17 cellular contexts compared by ENCODE assay signal in the genomic region with DNA sequence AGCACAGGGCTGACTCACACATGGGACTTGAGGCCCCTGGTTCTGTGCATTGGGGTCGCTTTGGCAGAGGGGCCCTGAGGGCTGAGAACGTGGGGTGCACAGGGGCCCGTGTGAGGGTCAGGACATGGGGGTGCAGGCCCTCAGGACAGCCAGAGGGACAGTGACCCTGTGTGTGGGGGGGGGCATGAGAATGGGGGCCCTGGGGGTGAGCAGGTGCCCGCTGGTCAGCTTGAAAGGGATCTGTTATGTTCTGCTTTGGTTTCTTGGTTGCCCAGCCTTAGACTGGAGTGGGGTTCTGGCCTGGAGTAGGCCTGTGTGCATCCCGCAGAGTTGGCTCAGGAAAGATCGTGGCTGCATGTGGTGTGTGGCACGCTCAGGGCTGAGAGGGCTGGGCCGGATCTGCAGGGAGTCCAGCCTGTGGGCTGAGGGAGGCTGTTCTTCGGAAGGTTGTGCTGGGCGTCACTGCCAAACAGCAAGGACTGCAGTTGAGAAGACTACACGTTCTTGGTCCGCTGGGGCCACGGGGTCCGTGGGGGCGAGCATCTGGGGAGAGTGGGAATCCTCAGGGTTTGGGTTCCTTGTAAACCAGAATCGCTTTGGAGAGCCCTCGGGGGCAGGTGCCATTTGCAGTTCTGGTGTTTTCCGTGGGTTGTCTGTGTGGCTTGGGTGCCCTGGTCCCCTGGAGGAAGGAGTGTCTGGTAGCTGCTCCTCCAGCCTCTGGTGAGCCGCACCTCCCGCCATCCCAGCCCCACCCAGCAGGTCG. TPM values are rescaled to one million over a fixed set of nuclear protein-coding genes. Genes with fewer than 3 reads are reported as not detected.
DNase-seq lines count a peak whose midpoint lies in the region; ATAC-seq lines count a peak whose summit lies in the region.
"Had no signal": no experiment of that assay in that cellular context is flagged by ENCODE, and none has a peak within 500 bp of the region (broad histone marks: within the 10 kb centered on the region; RNA-seq: fewer than 3 reads in every experiment).

No MANE protein-coding gene starts in this region.

- H2AFZ ChIP-seq in neuronal stem cell (ENCODE audit: low read length): no peak overlapping the region

- no peaks in the 10 kb centered on the region for H3K27me3 Mint-ChIP-seq in activated CD4-positive, alpha-beta memory T cell treated with anti-CD3 and anti-CD28 coated beads for 36 hours
- no peaks in the 10 kb centered on the region for H3K27me3 Mint-ChIP-seq in activated CD4-positive, alpha-beta memory T cell treated with anti-CD3 and anti-CD28 coated beads, Interleukin-2, amount 10 ng/mL, durations not matched to agents 7 days and 5 days
- H3K27me3 Mint-ChIP-seq in T-cell: no peaks in the 10 kb centered on the region
- no peaks in the 10 kb centered on the region for H3K27me3 Mint-ChIP-seq in dendritic cell treated with granulocyte-macrophage colony-stimulating factor and Interleukin-4, amounts not matched to agents 40 ng/mL and 50 ng/mL, for 4 days
- H3K27me3 Mint-ChIP-seq: activated CD8-positive, alpha-beta memory T cell treated with anti-CD3 and anti-CD28 coated beads, Interleukin-2, amount 10 ng/mL, durations not matched to agents 7 days and 5 days had no signal

- peaks cover 51% of the 10 kb centered on the region for H3K4me1 Mint-ChIP-seq in activated CD4-positive, alpha-beta memory T cell treated with anti-CD3 and anti-CD28 coated beads for 36 hours (ENCODE audit: low read depth)
- peaks cover 49% of the 10 kb centered on the region for H3K4me1 Mint-ChIP-seq in activated CD4-positive, alpha-beta memory T cell treated with anti-CD3 and anti-CD28 coated beads, Interleukin-2, amount 10 ng/mL, durations not matched to agents 7 days and 5 days
- peaks cover 26 to 47% (median 39%) of the 10 kb centered on the region in 3 donors for H3K4me1 Mint-ChIP-seq in T-cell
- peaks cover 58% of the 10 kb centered on the region for H3K4me1 Mint-ChIP-seq in dendritic cell treated with granulocyte-macrophage colony-stimulating factor and Interleukin-4, amounts not matched to agents 40 ng/mL and 50 ng/mL, for 4 days (ENCODE audit: low read depth)
- H3K4me1 Mint-ChIP-seq: nephron had no signal

- peak overlapping the region; percentile 4 for H3K23ac ChIP-seq in neuronal stem cell (ENCODE audit: low read depth, low read length, poor library complexity)

- CTCF ChIA-PET in activated CD4-positive, alpha-beta memory T cell treated with anti-CD3 and anti-CD28 coated beads for 36 hours (lab: Charles Lee): no interaction called here
- CTCF ChIA-PET in activated CD4-positive, alpha-beta memory T cell treated with anti-CD3 and anti-CD28 coated beads, Interleukin-2, amount 10 ng/mL, durations not matched to agents 7 days and 5 days (lab: Charles Lee): interaction anchor here (0.7 to 1.6 kb wide), 2 partner anchors 15 to 164 kb away, joined by 3 to 4 read pairs; no protein-coding TSS in a partner anchor
- CTCF ChIA-PET in T-cell (lab: Charles Lee): no interaction called here

- intact Hi-C loops in activated CD4-positive, alpha-beta memory T cell treated with anti-CD3 and anti-CD28 coated beads for 36 hours (cut with micrococcal nuclease): loop anchor here (2.0 kb wide), 2 partner anchors 15 to 25 kb away; a partner anchor contains a TSS
- intact Hi-C loops in dendritic cell treated with granulocyte-macrophage colony-stimulating factor and Interleukin-4, amounts not matched to agents 40 ng/mL and 50 ng/mL, for 4 days (cut with micrococcal nuclease): no loop called here

- DNase-seq in activated CD4-positive, alpha-beta memory T cell treated with anti-CD3 and anti-CD28 coated beads for 36 hours: no peak
- no peak for DNase-seq in activated CD4-positive, alpha-beta memory T cell treated with anti-CD3 and anti-CD28 coated beads, Interleukin-2, amount 10 ng/mL, durations not matched to agents 7 days and 5 days
- DNase-seq in T-cell (no peak), neuronal stem cell (ENCODE audit: low spot score) (no peak), H4 (ENCODE audit: low spot score) (no peak), HuH-7.5 (ENCODE audit: low spot score) (no peak)
- DNase-seq: activated CD8-positive, alpha-beta memory T cell treated with anti-CD3 and anti-CD28 coated beads, Interleukin-2, amount 10 ng/mL, durations not matched to agents 7 days and 5 days; activated gamma-delta T cell treated with Interleukin-2 at 50 U/mL for 16 hours; DMS79; heart right ventricle; NCI-H1105; Peyer's patch; stomach had no signal

- no peak overlapping the region for H2BK5ac ChIP-seq in neuronal stem cell (ENCODE audit: low read length)

- no peak overlapping the region for H3K4me3 Mint-ChIP-seq in activated CD4-positive, alpha-beta memory T cell treated with anti-CD3 and anti-CD28 coated beads for 36 hours
- no peak overlapping the region for H3K4me3 Mint-ChIP-seq in activated CD4-positive, alpha-beta memory T cell treated with anti-CD3 and anti-CD28 coated beads, Interleukin-2, amount 10 ng/mL, durations not matched to agents 7 days and 5 days
- peak overlapping the region in 1 of 3 donors; percentile 71 for H3K4me3 Mint-ChIP-seq in T-cell
- H3K4me3 Mint-ChIP-seq in dendritic cell treated with granulocyte-macrophage colony-stimulating factor and Interleukin-4, amounts not matched to agents 40 ng/mL and 50 ng/mL, for 4 days: no peak overlapping the region
- H3K4me3 Mint-ChIP-seq: nephron had no signal

- H2AK5ac ChIP-seq in neuronal stem cell (ENCODE audit: low read depth, low read length): no peak overlapping the region

- H3K18ac ChIP-seq in neuronal stem cell (ENCODE audit: low read length): no peak overlapping the region

- no CpG with 5 or more reads among the region's 21 CpGs for WGBS in neuronal stem cell (ENCODE audit: extremely low coverage in 2 of 2, insufficient read length in 2 of 2, insufficient replicate concordance in 1 of 2), 2 donors

- ATAC-seq in T-cell (replicated peaks in 1 of 4) (no peak), HG02884 (IDR thresholded peaks at IDR 0.05; ENCODE audit: unreplicated experiment) (no peak)
- ATAC-seq: A549, heart right ventricle had no signal

- peaks cover 0 to 5% of the 10 kb centered on the region in 2 donors for H3K9me3 ChIP-seq in neuronal stem cell (replicated peaks in 1 of 2; ENCODE audit: control insufficient read depth in 2 of 2, insufficient read depth in 1 of 2, low read depth in 1 of 2, low read length in 2 of 2)
- H3K9me3 ChIP-seq: A549, Peyer's patch, stomach had no signal

- peaks cover 7% of the 10 kb centered on the region for H3K79me1 ChIP-seq in neuronal stem cell (ENCODE audit: low read depth, low read length)

- H3K27me3 ChIP-seq in neuronal stem cell (ENCODE audit: control insufficient read depth in 3 of 3, insufficient read depth in 3 of 3, low read depth in 1 of 3, low read length in 3 of 3): no peaks in the 10 kb centered on the region
- H3K27me3 ChIP-seq: heart right ventricle, Peyer's patch, stomach had no signal

- H3K4me3 ChIP-seq in neuronal stem cell (ENCODE audit: low read length in 2 of 2): no peak overlapping the region
- H3K4me3 ChIP-seq: A549, heart right ventricle, Peyer's patch, stomach had no signal

- H3K9ac ChIP-seq in neuronal stem cell (ENCODE audit: low read depth, low read length, poor library complexity): no peak overlapping the region

- no peak overlapping the region for H2BK120ac ChIP-seq in neuronal stem cell (ENCODE audit: low read depth, low read length)

- no peak overlapping the region for H3K27ac ChIP-seq in neuronal stem cell (replicated peaks; ENCODE audit: low read length)
- H3K27ac ChIP-seq: A549, stomach had no signal

- H3K4ac ChIP-seq in neuronal stem cell (ENCODE audit: low read length): no peak overlapping the region

- H4K8ac ChIP-seq in neuronal stem cell (ENCODE audit: low read depth, low read length): no peak overlapping the region

- no peak overlapping the region for H4K91ac ChIP-seq in neuronal stem cell (ENCODE audit: low read depth, low read length, poor library complexity)

- no peaks in the 10 kb centered on the region for H3K4me1 ChIP-seq in neuronal stem cell (ENCODE audit: control insufficient read depth in 2 of 2, insufficient read depth in 1 of 2, low read depth in 1 of 2, low read length in 2 of 2)
- H3K4me1 ChIP-seq: A549, Peyer's patch had no signal

- H2BK12ac ChIP-seq in neuronal stem cell (ENCODE audit: low read length): no peak overlapping the region

- H3K36me3 Mint-ChIP-seq in activated CD4-positive, alpha-beta memory T cell treated with anti-CD3 and anti-CD28 coated beads for 36 hours: peaks cover 38% of the 10 kb centered on the region
- H3K36me3 Mint-ChIP-seq in activated CD4-positive, alpha-beta memory T cell treated with anti-CD3 and anti-CD28 coated beads, Interleukin-2, amount 10 ng/mL, durations not matched to agents 7 days and 5 days (ENCODE audit: low read depth): peaks cover 49% of the 10 kb centered on the region
- H3K36me3 Mint-ChIP-seq in T-cell: peaks cover 27% of the 10 kb centered on the region
- H3K36me3 Mint-ChIP-seq in dendritic cell treated with granulocyte-macrophage colony-stimulating factor and Interleukin-4, amounts not matched to agents 40 ng/mL and 50 ng/mL, for 4 days (ENCODE audit: low read depth): peaks cover 22% of the 10 kb centered on the region

- peak overlapping the region; percentile 27 for H3K14ac ChIP-seq in neuronal stem cell (ENCODE audit: low read length)

- H3K4me2 ChIP-seq in neuronal stem cell (ENCODE audit: insufficient read depth, low read length, poor library complexity, severe bottlenecking): no peak overlapping the region
- H3K4me2 ChIP-seq: A549 had no signal

- peaks cover 10% of the 10 kb centered on the region for H3K9me3 Mint-ChIP-seq in activated CD4-positive, alpha-beta memory T cell treated with anti-CD3 and anti-CD28 coated beads for 36 hours
- H3K9me3 Mint-ChIP-seq in activated CD4-positive, alpha-beta memory T cell treated with anti-CD3 and anti-CD28 coated beads, Interleukin-2, amount 10 ng/mL, durations not matched to agents 7 days and 5 days: peaks cover 3% of the 10 kb centered on the region
- no peaks in the 10 kb centered on the region for H3K9me3 Mint-ChIP-seq in T-cell
- peaks cover 6% of the 10 kb centered on the region for H3K9me3 Mint-ChIP-seq in dendritic cell treated with granulocyte-macrophage colony-stimulating factor and Interleukin-4, amounts not matched to agents 40 ng/mL and 50 ng/mL, for 4 days
- H3K9me3 Mint-ChIP-seq: nephron had no signal

- POLR2A ChIA-PET in activated CD4-positive, alpha-beta memory T cell treated with anti-CD3 and anti-CD28 coated beads for 36 hours (lab: Charles Lee): no interaction called here
- POLR2A ChIA-PET in activated CD4-positive, alpha-beta memory T cell treated with anti-CD3 and anti-CD28 coated beads, Interleukin-2, amount 10 ng/mL, durations not matched to agents 7 days and 5 days (lab: Charles Lee): interaction anchor here (0.9 to 2.9 kb wide), 4 partner anchors 14 to 82 kb away, joined by 3 to 15 read pairs (median 8); a partner anchor contains a TSS
- POLR2A ChIA-PET in T-cell (lab: Charles Lee): no interaction called here

- peak overlapping the region; percentile 23 for H3K27ac Mint-ChIP-seq in activated CD4-positive, alpha-beta memory T cell treated with anti-CD3 and anti-CD28 coated beads for 36 hours
- no peak overlapping the region for H3K27ac Mint-ChIP-seq in activated CD4-positive, alpha-beta memory T cell treated with anti-CD3 and anti-CD28 coated beads, Interleukin-2, amount 10 ng/mL, durations not matched to agents 7 days and 5 days
- peak overlapping the region; percentile 16 to 81 for H3K27ac Mint-ChIP-seq in T-cell
- H3K27ac Mint-ChIP-seq in dendritic cell treated with granulocyte-macrophage colony-stimulating factor and Interleukin-4, amounts not matched to agents 40 ng/mL and 50 ng/mL, for 4 days: peak overlapping the region; percentile 66

- H3K36me3 ChIP-seq in neuronal stem cell (replicated peaks in 1 of 2; ENCODE audit: control insufficient read depth in 2 of 2, insufficient read depth in 2 of 2, low read length in 2 of 2): peaks cover 43 to 78% of the 10 kb centered on the region in 2 donors

- H2BK15ac ChIP-seq in neuronal stem cell (ENCODE audit: low read length): no peak overlapping the region

RNA-seq across cellular contexts. Expression of a gene that starts 15.2 kb away (rescaled TPM):
- 10 to 100 TPM; 20.2 to 21.5 TPM for total RNA-seq in activated CD4-positive, alpha-beta memory T cell treated with anti-CD3 and anti-CD28 coated beads for 36 hours
- total RNA-seq in activated CD4-positive, alpha-beta memory T cell treated with anti-CD3 and anti-CD28 coated beads, Interleukin-2, amount 10 ng/mL, durations not matched to agents 7 days and 5 days: 10 to 100 TPM; 22.2 to 22.3 TPM
- 10 to 100 TPM; 39.9 to 53.7 (median 42.7) TPM for total RNA-seq in T-cell
- 8.6 TPM for polyA plus RNA-seq in neuronal stem cell (2013, experiment 1 of 2)
- polyA plus RNA-seq in neuronal stem cell (2013, experiment 2 of 2): 8.7 TPM
- total RNA-seq in H4 (2014; rRNA removed; shearing (Covaris generic)): 1.7 and 2.5 TPM in 2 replicates

RNA-seq across cellular contexts. Expression of a gene that starts 42.1 kb away (rescaled TPM):
- total RNA-seq in activated CD4-positive, alpha-beta memory T cell treated with anti-CD3 and anti-CD28 coated beads for 36 hours: 10 to 100 TPM; 47.3 to 50.3 TPM
- 10 to 100 TPM; 61.6 to 64.1 TPM for total RNA-seq in activated CD4-positive, alpha-beta memory T cell treated with anti-CD3 and anti-CD28 coated beads, Interleukin-2, amount 10 ng/mL, durations not matched to agents 7 days and 5 days
- total RNA-seq in T-cell: 100 to 1,000 TPM in 2 of 5 donors, 10 to 100 TPM in 3; 62.3 to 114 (median 87.2) TPM
- polyA plus RNA-seq in neuronal stem cell (2013, experiment 1 of 2): 38.4 TPM
- 37.0 TPM for polyA plus RNA-seq in neuronal stem cell (2013, experiment 2 of 2)
- total RNA-seq in H4 (2014; rRNA removed; shearing (Covaris generic)): 54.3 and 69.4 TPM in 2 replicates
